1 cellular context compared by ENCODE assay signal in the genomic region with DNA sequence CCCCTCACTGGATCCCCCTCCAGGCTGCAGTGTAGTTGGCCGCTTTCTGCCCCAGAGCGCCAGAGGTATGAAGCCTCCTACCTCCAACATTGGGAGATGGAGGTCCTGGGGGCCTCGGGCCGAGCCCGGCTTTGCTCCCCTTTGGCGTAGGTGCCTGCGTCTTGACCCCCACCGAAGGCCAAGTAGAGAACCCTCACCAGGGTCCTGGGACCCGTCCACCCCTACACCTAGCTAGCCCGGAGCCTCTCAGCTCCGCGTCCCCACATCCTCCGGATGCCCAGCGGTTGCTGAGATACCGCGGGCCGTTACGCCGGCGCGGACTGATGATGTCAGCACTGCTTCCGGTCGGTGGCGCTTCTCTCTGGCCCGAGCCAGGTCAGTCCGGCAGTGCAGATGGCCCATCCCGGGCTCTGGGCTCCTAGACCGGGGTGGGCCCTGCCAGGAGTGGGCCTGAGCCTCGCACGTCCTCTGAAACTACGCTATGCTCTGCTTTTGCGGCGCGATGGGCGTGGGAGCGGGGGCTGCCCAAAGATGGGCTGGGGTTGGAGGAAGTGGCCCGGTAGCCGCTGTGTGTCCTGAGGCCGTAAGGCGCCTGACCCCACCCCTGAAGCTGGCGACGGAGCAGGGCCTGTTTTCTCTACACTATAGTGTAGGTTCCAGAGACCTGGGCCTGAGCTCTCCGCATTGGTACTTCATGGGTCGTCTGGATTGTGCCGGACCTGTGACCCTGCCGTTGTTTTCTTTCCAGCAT.
TF ChIP-seq lines count a peak whose summit lies in the region.

A gene (minus strand): TSS at position 297 of the 751 bp plus-strand sequence. CDS start 1,871 bp downstream, outside the sequence.
A gene with protein sequence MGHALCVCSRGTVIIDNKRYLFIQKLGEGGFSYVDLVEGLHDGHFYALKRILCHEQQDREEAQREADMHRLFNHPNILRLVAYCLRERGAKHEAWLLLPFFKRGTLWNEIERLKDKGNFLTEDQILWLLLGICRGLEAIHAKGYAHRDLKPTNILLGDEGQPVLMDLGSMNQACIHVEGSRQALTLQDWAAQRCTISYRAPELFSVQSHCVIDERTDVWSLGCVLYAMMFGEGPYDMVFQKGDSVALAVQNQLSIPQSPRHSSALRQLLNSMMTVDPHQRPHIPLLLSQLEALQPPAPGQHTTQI (plus strand): TSS at position 332 of the 751 bp plus-strand sequence. CDS start 521 bp downstream, outside the sequence.

TF ChIP-seq in HepG2, 621 proteins besides CTCF, POLR2A, EP300 and RAD21 (continued from another document and continues in another):
- TF ChIP-seq, protein P1, sequence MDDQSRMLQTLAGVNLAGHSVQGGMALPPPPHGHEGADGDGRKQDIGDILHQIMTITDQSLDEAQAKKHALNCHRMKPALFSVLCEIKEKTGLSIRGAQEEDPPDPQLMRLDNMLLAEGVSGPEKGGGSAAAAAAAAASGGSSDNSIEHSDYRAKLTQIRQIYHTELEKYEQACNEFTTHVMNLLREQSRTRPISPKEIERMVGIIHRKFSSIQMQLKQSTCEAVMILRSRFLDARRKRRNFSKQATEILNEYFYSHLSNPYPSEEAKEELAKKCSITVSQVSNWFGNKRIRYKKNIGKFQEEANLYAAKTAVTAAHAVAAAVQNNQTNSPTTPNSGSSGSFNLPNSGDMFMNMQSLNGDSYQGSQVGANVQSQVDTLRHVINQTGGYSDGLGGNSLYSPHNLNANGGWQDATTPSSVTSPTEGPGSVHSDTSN (CRISPR knock-in tag; IDR thresholded peaks at IDR 0.05; ENCODE audit: borderline replicate concordance) = no peak
- TF ChIP-seq, protein P2, sequence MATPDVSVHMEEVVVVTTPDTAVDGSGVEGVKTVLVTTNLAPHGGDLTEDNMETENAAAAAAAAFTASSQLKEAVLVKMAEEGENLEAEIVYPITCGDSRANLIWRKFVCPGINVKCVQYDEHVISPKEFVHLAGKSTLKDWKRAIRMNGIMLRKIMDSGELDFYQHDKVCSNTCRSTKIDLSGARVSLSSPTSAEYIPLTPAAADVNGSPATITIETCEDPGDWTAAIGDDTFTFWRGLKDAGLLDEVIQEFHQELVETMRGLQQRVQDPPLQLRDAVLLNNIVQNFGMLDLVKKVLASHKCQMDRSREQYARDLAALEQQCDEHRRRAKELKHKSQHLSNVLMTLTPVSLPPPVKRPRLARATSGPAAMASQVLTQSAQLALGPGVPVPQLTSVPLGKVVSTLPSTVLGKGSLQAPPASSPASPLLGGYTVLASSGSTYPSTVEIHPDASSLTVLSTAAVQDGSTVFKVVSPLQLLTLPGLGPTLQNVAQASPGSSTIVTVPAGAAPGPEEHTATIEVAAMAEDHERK (CRISPR knock-in tag; IDR thresholded peaks at IDR 0.05; ENCODE audit: low read depth) = peak; percentile 75
- TF ChIP-seq ZFX (CRISPR knock-in tag; IDR thresholded peaks at IDR 0.05; ENCODE audit: low read depth) (peak; percentile 100), CBX5 (CRISPR knock-in tag; IDR thresholded peaks at IDR 0.05; ENCODE audit: borderline replicate concordance) (peak; percentile 79; the same call in 1 of the 2 replicates), MAF1 (CRISPR knock-in tag; IDR thresholded peaks at IDR 0.05; ENCODE audit: borderline replicate concordance) (0 out of 2 replicates have a peak, but pooled peaks have one; percentile 89), ZNF235 (CRISPR knock-in tag; IDR thresholded peaks at IDR 0.05; ENCODE audit: borderline replicate concordance) (peak; percentile 90; the same call in 1 of the 2 replicates), SIX4 (CRISPR knock-in tag; IDR thresholded peaks at IDR 0.05) (0 out of 2 replicates have a peak, but pooled peaks have one; percentile 29), ZNF75D (CRISPR knock-in tag; IDR thresholded peaks at IDR 0.05; ENCODE audit: borderline replicate concordance) (no peak), ZZZ3 (CRISPR knock-in tag; IDR thresholded peaks at IDR 0.05; ENCODE audit: borderline replicate concordance) (peak; percentile 93), ZNF879 (CRISPR knock-in tag; IDR thresholded peaks at IDR 0.05) (no peak), ZSCAN9 (CRISPR knock-in tag; IDR thresholded peaks at IDR 0.05; ENCODE audit: borderline replicate concordance) (peak; percentile 94), ZNF12 (CRISPR knock-in tag; IDR thresholded peaks at IDR 0.05) (peak; percentile 71; the same call in 1 of the 2 replicates), GTF2F1 (IDR thresholded peaks at IDR 0.05; ENCODE audit: low read length) (no peak; the same call in 1 of the 2 replicates), MED1 (CRISPR knock-in tag; IDR thresholded peaks at IDR 0.05) (peak; percentile 92), CBX2 (IDR thresholded peaks at IDR 0.05; ENCODE audit: low read depth, low read length) (no peak), CBX2 (CRISPR knock-in tag; IDR thresholded peaks at IDR 0.05; ENCODE audit: low read depth) (peak; percentile 90; the same call in 1 of the 2 replicates), ZNF207 (IDR thresholded peaks at IDR 0.05; ENCODE audit: borderline replicate concordance) (no peak), ZNF292 (CRISPR knock-in tag; IDR thresholded peaks at IDR 0.05; ENCODE audit: borderline replicate concordance, low read depth) (0 out of 2 replicates have a peak, but pooled peaks have one; percentile 70), TCF12 (IDR thresholded peaks at IDR 0.05) (no peak), TCF12 (CRISPR knock-in tag; IDR thresholded peaks at IDR 0.05) (no peak), PITX1 (CRISPR knock-in tag; IDR thresholded peaks at IDR 0.05) (peak; percentile 55; the same call in 1 of the 2 replicates), HES4 (CRISPR knock-in tag; IDR thresholded peaks at IDR 0.05; ENCODE audit: borderline replicate concordance) (peak; percentile 81), NFRKB (IDR thresholded peaks at IDR 0.05) (no peak), ZNF615 (CRISPR knock-in tag; IDR thresholded peaks at IDR 0.05; ENCODE audit: borderline replicate concordance) (no peak; the same call in 1 of the 2 replicates), ZNF7 (CRISPR knock-in tag; IDR thresholded peaks at IDR 0.05) (no peak; the same call in 1 of the 2 replicates), MEIS2 (CRISPR knock-in tag; IDR thresholded peaks at IDR 0.05) (peak; percentile 55; the same call in 1 of the 2 replicates), ATAD3A (CRISPR knock-in tag; IDR thresholded peaks at IDR 0.05) (no peak), NFE2L2 (IDR thresholded peaks at IDR 0.05; ENCODE audit: low read length) (no peak), MAZ (IDR thresholded peaks at IDR 0.05; ENCODE audit: borderline replicate concordance, low read depth, low read length) (no peak), MAZ (CRISPR knock-in tag; IDR thresholded peaks at IDR 0.05; ENCODE audit: low read depth) (peak; percentile 97), ZNF558 (CRISPR knock-in tag; IDR thresholded peaks at IDR 0.05; ENCODE audit: borderline replicate concordance) (peak; percentile 99), TBL1XR1 (IDR thresholded peaks at IDR 0.05; ENCODE audit: borderline replicate concordance, low read length, partially characterized antibody) (peak; percentile 60)
- TF ChIP-seq, protein P3, sequence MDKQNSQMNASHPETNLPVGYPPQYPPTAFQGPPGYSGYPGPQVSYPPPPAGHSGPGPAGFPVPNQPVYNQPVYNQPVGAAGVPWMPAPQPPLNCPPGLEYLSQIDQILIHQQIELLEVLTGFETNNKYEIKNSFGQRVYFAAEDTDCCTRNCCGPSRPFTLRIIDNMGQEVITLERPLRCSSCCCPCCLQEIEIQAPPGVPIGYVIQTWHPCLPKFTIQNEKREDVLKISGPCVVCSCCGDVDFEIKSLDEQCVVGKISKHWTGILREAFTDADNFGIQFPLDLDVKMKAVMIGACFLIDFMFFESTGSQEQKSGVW (CRISPR knock-in tag; IDR thresholded peaks at IDR 0.05; ENCODE audit: borderline replicate concordance) = no peak
- TF ChIP-seq, protein P4, sequence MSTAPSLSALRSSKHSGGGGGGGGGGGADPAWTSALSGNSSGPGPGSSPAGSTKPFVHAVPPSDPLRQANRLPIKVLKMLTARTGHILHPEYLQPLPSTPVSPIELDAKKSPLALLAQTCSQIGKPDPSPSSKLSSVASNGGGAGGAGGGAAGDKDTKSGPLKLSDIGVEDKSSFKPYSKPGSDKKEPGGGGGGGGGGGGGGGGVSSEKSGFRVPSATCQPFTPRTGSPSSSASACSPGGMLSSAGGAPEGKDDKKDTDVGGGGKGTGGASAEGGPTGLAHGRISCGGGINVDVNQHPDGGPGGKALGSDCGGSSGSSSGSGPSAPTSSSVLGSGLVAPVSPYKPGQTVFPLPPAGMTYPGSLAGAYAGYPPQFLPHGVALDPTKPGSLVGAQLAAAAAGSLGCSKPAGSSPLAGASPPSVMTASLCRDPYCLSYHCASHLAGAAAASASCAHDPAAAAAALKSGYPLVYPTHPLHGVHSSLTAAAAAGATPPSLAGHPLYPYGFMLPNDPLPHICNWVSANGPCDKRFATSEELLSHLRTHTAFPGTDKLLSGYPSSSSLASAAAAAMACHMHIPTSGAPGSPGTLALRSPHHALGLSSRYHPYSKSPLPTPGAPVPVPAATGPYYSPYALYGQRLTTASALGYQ (CRISPR knock-in tag; IDR thresholded peaks at IDR 0.05) = peak; percentile 64; the same call in 1 of the 2 replicates
- TF ChIP-seq, protein P5, sequence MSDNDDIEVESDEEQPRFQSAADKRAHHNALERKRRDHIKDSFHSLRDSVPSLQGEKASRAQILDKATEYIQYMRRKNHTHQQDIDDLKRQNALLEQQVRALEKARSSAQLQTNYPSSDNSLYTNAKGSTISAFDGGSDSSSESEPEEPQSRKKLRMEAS (IDR thresholded peaks at IDR 0.05) = peak; percentile 76
- TF ChIP-seq, protein P6, sequence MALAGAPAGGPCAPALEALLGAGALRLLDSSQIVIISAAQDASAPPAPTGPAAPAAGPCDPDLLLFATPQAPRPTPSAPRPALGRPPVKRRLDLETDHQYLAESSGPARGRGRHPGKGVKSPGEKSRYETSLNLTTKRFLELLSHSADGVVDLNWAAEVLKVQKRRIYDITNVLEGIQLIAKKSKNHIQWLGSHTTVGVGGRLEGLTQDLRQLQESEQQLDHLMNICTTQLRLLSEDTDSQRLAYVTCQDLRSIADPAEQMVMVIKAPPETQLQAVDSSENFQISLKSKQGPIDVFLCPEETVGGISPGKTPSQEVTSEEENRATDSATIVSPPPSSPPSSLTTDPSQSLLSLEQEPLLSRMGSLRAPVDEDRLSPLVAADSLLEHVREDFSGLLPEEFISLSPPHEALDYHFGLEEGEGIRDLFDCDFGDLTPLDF (CRISPR knock-in tag; IDR thresholded peaks at IDR 0.05) = no peak; the same call in 1 of the 2 replicates
- TF ChIP-seq, protein P7, sequence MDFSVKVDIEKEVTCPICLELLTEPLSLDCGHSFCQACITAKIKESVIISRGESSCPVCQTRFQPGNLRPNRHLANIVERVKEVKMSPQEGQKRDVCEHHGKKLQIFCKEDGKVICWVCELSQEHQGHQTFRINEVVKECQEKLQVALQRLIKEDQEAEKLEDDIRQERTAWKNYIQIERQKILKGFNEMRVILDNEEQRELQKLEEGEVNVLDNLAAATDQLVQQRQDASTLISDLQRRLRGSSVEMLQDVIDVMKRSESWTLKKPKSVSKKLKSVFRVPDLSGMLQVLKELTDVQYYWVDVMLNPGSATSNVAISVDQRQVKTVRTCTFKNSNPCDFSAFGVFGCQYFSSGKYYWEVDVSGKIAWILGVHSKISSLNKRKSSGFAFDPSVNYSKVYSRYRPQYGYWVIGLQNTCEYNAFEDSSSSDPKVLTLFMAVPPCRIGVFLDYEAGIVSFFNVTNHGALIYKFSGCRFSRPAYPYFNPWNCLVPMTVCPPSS (IDR thresholded peaks at IDR 0.05) = no peak
- TF ChIP-seq, protein P8, sequence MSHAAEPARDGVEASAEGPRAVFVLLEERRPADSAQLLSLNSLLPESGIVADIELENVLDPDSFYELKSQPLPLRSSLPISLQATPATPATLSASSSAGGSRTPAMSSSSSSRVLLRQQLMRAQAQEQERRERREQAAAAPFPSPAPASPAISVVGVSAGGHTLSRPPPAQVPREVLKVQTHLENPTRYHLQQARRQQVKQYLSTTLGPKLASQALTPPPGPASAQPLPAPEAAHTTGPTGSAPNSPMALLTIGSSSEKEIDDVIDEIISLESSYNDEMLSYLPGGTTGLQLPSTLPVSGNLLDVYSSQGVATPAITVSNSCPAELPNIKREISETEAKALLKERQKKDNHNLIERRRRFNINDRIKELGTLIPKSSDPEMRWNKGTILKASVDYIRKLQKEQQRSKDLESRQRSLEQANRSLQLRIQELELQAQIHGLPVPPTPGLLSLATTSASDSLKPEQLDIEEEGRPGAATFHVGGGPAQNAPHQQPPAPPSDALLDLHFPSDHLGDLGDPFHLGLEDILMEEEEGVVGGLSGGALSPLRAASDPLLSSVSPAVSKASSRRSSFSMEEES (CRISPR knock-in tag; IDR thresholded peaks at IDR 0.05) = peak; percentile 63
- TF ChIP-seq, protein P9, sequence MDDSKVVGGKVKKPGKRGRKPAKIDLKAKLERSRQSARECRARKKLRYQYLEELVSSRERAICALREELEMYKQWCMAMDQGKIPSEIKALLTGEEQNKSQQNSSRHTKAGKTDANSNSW (CRISPR knock-in tag; IDR thresholded peaks at IDR 0.05; ENCODE audit: borderline replicate concordance) = peak; percentile 88; the same call in 1 of the 2 replicates
- TF ChIP-seq, protein P10, sequence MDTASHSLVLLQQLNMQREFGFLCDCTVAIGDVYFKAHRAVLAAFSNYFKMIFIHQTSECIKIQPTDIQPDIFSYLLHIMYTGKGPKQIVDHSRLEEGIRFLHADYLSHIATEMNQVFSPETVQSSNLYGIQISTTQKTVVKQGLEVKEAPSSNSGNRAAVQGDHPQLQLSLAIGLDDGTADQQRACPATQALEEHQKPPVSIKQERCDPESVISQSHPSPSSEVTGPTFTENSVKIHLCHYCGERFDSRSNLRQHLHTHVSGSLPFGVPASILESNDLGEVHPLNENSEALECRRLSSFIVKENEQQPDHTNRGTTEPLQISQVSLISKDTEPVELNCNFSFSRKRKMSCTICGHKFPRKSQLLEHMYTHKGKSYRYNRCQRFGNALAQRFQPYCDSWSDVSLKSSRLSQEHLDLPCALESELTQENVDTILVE (CRISPR knock-in tag; IDR thresholded peaks at IDR 0.05) = peak; percentile 95
- TF ChIP-seq, protein P11, sequence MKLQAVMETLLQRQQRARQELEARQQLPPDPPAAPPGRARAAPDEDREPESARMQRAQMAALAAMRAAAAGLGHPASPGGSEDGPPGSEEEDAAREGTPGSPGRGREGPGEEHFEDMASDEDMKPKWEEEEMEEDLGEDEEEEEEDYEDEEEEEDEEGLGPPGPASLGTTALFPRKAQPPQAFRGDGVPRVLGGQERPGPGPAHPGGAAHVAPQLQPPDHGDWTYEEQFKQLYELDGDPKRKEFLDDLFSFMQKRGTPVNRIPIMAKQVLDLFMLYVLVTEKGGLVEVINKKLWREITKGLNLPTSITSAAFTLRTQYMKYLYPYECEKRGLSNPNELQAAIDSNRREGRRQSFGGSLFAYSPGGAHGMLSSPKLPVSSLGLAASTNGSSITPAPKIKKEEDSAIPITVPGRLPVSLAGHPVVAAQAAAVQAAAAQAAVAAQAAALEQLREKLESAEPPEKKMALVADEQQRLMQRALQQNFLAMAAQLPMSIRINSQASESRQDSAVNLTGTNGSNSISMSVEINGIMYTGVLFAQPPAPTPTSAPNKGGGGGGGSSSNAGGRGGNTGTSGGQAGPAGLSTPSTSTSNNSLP (IDR thresholded peaks at IDR 0.05; ENCODE audit: low read depth, low read length) = no peak
